ENCODE assay signal across 4 cellular contexts in the genomic region with DNA sequence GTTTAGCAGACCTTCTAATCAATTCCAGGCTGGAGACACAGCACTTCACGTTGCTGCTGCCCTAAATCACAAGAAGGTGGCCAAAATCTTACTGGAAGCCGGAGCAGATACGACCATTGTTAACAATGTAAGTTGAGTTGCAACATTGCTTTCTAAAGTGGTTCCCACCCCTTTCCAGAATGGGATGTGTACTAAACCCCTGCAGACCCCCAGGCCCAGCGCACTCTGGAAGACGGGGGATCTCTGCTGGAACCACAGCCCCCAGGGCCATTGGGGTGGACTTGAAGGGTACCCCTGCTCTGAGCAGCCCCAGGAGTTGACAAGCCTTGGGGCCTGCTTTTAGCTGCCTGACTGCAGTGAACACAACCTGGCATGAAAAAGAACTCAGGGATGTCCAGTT.
"Had no signal": no experiment of that assay in that cellular context is flagged by ENCODE, and none has a peak within 500 bp of the region (broad histone marks: within the 10 kb centered on the region; RNA-seq: fewer than 3 reads in every experiment).

No MANE protein-coding gene starts in this region.

- H3K4me3 Mint-ChIP-seq: H9 had no signal

- H3K9me3 Mint-ChIP-seq: H9 had no signal

- DNase-seq: GM23248, H9, HCEC 1CT, IMR-90 had no signal
